Comparison of ENCODE assay signal across 16 cellular contexts in the genomic region with DNA sequence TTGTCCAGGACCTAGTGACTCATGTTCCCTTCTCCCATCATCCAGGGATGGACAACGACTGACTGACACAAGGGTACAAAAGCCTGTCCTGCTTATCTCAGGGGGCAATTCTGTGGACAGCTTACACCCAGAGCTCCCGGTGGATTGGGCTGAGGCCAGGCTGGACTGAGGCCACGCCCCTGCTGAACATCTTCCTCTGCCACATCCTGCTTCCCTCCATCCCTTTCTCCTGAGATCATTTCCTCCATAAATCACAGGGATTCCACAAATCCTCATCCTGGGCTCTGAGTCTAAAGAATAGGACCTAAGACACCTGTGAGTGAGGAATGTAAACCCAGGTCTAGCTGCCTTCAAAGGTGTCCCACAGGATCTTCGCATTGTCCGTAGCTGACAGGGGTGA. TPM values are rescaled to one million over a fixed set of nuclear protein-coding genes. Genes with fewer than 3 reads are reported as not detected.
DNase-seq lines count a peak whose midpoint lies in the region; ATAC-seq and TF ChIP-seq lines count a peak whose summit lies in the region.
"Had no signal": no experiment of that assay in that cellular context is flagged by ENCODE, and none has a peak within 500 bp of the region (broad histone marks: within the 10 kb centered on the region; RNA-seq: fewer than 3 reads in every experiment).

No MANE protein-coding gene starts in this region.

- H3K9me3 Mint-ChIP-seq in chondrocyte (ENCODE audit: low read depth) = no peaks in the 10 kb centered on the region
- H3K9me3 Mint-ChIP-seq: effector memory CD8-positive, alpha-beta T cell had no signal

- no peak overlapping the region for H3K27ac ChIP-seq in mesenchymal stem cell (ENCODE audit: low read length, poor library complexity, severe bottlenecking)
- H3K27ac ChIP-seq: C4-2B, WERI-Rb-1 had no signal

- H2AFZ ChIP-seq in mesenchymal stem cell (ENCODE audit: low read depth, low read length) = no peak overlapping the region

- no peak for TF ChIP-seq CTCF in chondrocyte (IDR thresholded peaks at IDR 0.05)

- H3K4me3 Mint-ChIP-seq in chondrocyte (ENCODE audit: unreplicated experiment) = no peak overlapping the region
- H3K4me3 Mint-ChIP-seq: effector memory CD8-positive, alpha-beta T cell; naive B cell had no signal

- H3K36me3 ChIP-seq in mesenchymal stem cell (ENCODE audit: control insufficient read depth in 1 of 2, insufficient read depth in 2 of 2, low read depth in 1 of 2, low read length in 2 of 2) = no peaks in the 10 kb centered on the region
- H3K36me3 ChIP-seq: WERI-Rb-1 had no signal

- 28% methylated on average over 5 of the region's 5 CpGs for WGBS in mesenchymal stem cell

- H3K23ac ChIP-seq in mesenchymal stem cell (ENCODE audit: low read length in 2 of 2) = no peak overlapping the region

- H3K4ac ChIP-seq in mesenchymal stem cell (ENCODE audit: low read depth in 1 of 2, low read length in 2 of 2) = peak overlapping the region; percentile 26 to 62

- H3K27me3 ChIP-seq in mesenchymal stem cell (ENCODE audit: control insufficient read depth in 1 of 2, insufficient read depth in 1 of 2, low read length in 2 of 2) = no peaks in the 10 kb centered on the region

- peaks cover 16% of the 10 kb centered on the region for H3K4me1 Mint-ChIP-seq in chondrocyte (ENCODE audit: low read depth)
- H3K4me1 Mint-ChIP-seq: naive B cell had no signal

- peak; percentile 92 for DNase-seq in EL
- peak; percentile 93 for DNase-seq in M059J (ENCODE audit: low read depth)
- no peak for DNase-seq in chondrocyte (ENCODE audit: low spot score)
- peak; percentile 42 for DNase-seq in mesenchymal stem cell
- DNase-seq in activated CD4-positive, CD25-positive, alpha-beta regulatory T cell (lab: John Stamatoyannopoulos, UW) = no peak
- no peak for DNase-seq in NCI-H1930 (lab: John Stamatoyannopoulos, UW)
- DNase-seq in stimulated activated naive CD4-positive, alpha-beta T cell (lab: John Stamatoyannopoulos, UW) = no peak
- no peak for DNase-seq in left ventricle myocardium superior
- DNase-seq: activated naive CD4-positive, alpha-beta T cell; effector memory CD8-positive, alpha-beta T cell; left colon; naive B cell; NCI-H345; stimulated activated CD4-positive, alpha-beta T cell treated with anti-CD3 and anti-CD28 coated beads, Interleukin-2, amount 100 ng/mL, for 48 hours; WERI-Rb-1 had no signal

- peak overlapping the region; percentile 95 for H4K91ac ChIP-seq in mesenchymal stem cell (ENCODE audit: low read length)

- no peaks in the 10 kb centered on the region for H3K9me3 ChIP-seq in mesenchymal stem cell (ENCODE audit: control insufficient read depth, low read length)

- H2BK12ac ChIP-seq in mesenchymal stem cell (ENCODE audit: low read length in 2 of 2) = peak overlapping the region; percentile 82 to 94

- H3K79me1 ChIP-seq in mesenchymal stem cell (replicated peaks; ENCODE audit: low read length, poor library complexity, severe bottlenecking) = no peaks in the 10 kb centered on the region

- no peak overlapping the region for H3K9ac ChIP-seq in mesenchymal stem cell (ENCODE audit: low read length)

- peak overlapping the region; percentile 27 for H3K27ac Mint-ChIP-seq in chondrocyte (ENCODE audit: unreplicated experiment)
- H3K27ac Mint-ChIP-seq: effector memory CD8-positive, alpha-beta T cell; naive B cell had no signal

- peaks cover 15% of the 10 kb centered on the region for H3K4me1 ChIP-seq in mesenchymal stem cell (ENCODE audit: control insufficient read depth, insufficient read depth, low read depth, low read length)

- H3K36me3 Mint-ChIP-seq in chondrocyte (ENCODE audit: low read depth) = no peaks in the 10 kb centered on the region

- H3K14ac ChIP-seq in mesenchymal stem cell (ENCODE audit: low read length in 2 of 2) = peak overlapping the region in 1 of 2 experiments; percentile 66

- H3K27me3 Mint-ChIP-seq in chondrocyte (ENCODE audit: low read depth) = no peaks in the 10 kb centered on the region

- H2BK5ac ChIP-seq in mesenchymal stem cell (ENCODE audit: low read depth, low read length, poor library complexity, severe bottlenecking) = peak overlapping the region; percentile 63

- intact Hi-C loops in left ventricle myocardium superior (cut with micrococcal nuclease) = no loop called here

- H3K18ac ChIP-seq in mesenchymal stem cell (ENCODE audit: low read depth in 1 of 2, low read length in 2 of 2) = peak overlapping the region; percentile 86 to 87

- no peak overlapping the region for H3K4me2 ChIP-seq in mesenchymal stem cell (ENCODE audit: low read length, poor library complexity, severe bottlenecking)

- no peak overlapping the region for H3K4me3 ChIP-seq in mesenchymal stem cell (ENCODE audit: insufficient read depth in 1 of 2, low read depth in 1 of 2, low read length in 2 of 2)

- peak overlapping the region; percentile 37 for H2AK5ac ChIP-seq in mesenchymal stem cell (ENCODE audit: low read length, severe bottlenecking)

- peak overlapping the region; percentile 87 for H2BK15ac ChIP-seq in mesenchymal stem cell (ENCODE audit: low read depth, poor library complexity, severe bottlenecking)

- no peak for ATAC-seq in left ventricle myocardium superior
- ATAC-seq: effector memory CD8-positive, alpha-beta T cell; left colon had no signal

- peak overlapping the region; percentile 64 for H2BK120ac ChIP-seq in mesenchymal stem cell (ENCODE audit: low read depth, low read length)

- H4K8ac ChIP-seq in mesenchymal stem cell (ENCODE audit: low read length) = peak overlapping the region; percentile 94

RNA-seq across cellular contexts. Expression of a gene that starts 30.4 kb away (rescaled TPM):
- 21.3 and 41.6 TPM in 2 replicates for total RNA-seq in M059J (2014; rRNA removed; shearing (Covaris generic))
- total RNA-seq in chondrocyte (13.3 to 22.4 TPM (median 18.9 TPM) in 3 replicates), left ventricle myocardium superior (5.3 TPM)
- 57.4 TPM for polyA plus RNA-seq in mesenchymal stem cell (2013, experiment 1 of 2)
- polyA plus RNA-seq in mesenchymal stem cell (2013, experiment 2 of 2) = 56.4 TPM

Comparison
In these comparisons a context has a peak if more than half of its experiments do, and no peak if none do; other contexts are left out.
1. DNase-seq: peak in EL (single experiment), M059J (single experiment) and mesenchymal stem cell (single experiment); none in chondrocyte (single experiment), activated CD4-positive, CD25-positive, alpha-beta regulatory T cell (0 of 4), NCI-H1930 (0 of 2), stimulated activated naive CD4-positive, alpha-beta T cell (0 of 6) and left ventricle myocardium superior (single experiment).